ENCODE assay signal across 9 cellular contexts in genomic region chr2:233063269-233063975, GRCh38. TPM values are rescaled to one million over a fixed set of nuclear protein-coding genes. Genes with fewer than 3 reads are reported as not detected.
DNase-seq lines count a peak whose midpoint lies in the region; ATAC-seq and TF ChIP-seq lines count a peak whose summit lies in the region.
"Had no signal": no experiment of that assay in that cellular context is flagged by ENCODE, and none has a peak within 500 bp of the region (broad histone marks: within the 10 kb centered on the region; RNA-seq: fewer than 3 reads in every experiment).

No MANE protein-coding gene starts in this region.

- no peak for ATAC-seq in CD8-positive, alpha-beta T cell
- ATAC-seq in GM19025 (IDR thresholded peaks at IDR 0.05; ENCODE audit: low read depth, unreplicated experiment) (peak; percentile 36), HG03103 (IDR thresholded peaks at IDR 0.05; ENCODE audit: low read depth, unreplicated experiment) (peak; percentile 37)
- ATAC-seq in activated naive CD8-positive, alpha-beta T cell treated with anti-CD3 and anti-CD28 coated beads, Interleukin-2, amount 10 ng/mL, durations not matched to agents 7 days and 5 days (ENCODE audit: low read depth) = peak; percentile 6

- H3K27me3 ChIP-seq in CD8-positive, alpha-beta T cell (ENCODE audit: insufficient read depth, low read length) = no peaks in the 10 kb centered on the region
- H3K27me3 ChIP-seq in esophagus muscularis mucosa = no peaks in the 10 kb centered on the region

- no peak for TF ChIP-seq EP300 in esophagus muscularis mucosa (IDR thresholded peaks at IDR 0.05)

- H3K4me3 Mint-ChIP-seq in CD8-positive, alpha-beta T cell = peak overlapping the region; percentile 95
- peak overlapping the region; percentile 98 for H3K4me3 Mint-ChIP-seq in activated naive CD8-positive, alpha-beta T cell treated with anti-CD3 and anti-CD28 coated beads, Interleukin-2, amount 10 ng/mL, durations not matched to agents 7 days and 5 days
- no peak overlapping the region for H3K4me3 Mint-ChIP-seq in chondrocyte (ENCODE audit: unreplicated experiment)

- POLR2A ChIA-PET in CD8-positive, alpha-beta T cell (lab: Charles Lee) = interaction anchor here (5.6 kb wide), 1 partner anchor 16 kb away, joined by 89 read pairs; no protein-coding TSS in a partner anchor
- POLR2A ChIA-PET in activated naive CD8-positive, alpha-beta T cell treated with anti-CD3 and anti-CD28 coated beads, Interleukin-2, amount 10 ng/mL, durations not matched to agents 7 days and 5 days (lab: Charles Lee) = interaction anchor here (0.7 to 1.5 kb wide), 2 partner anchors 15 to 19 kb away, joined by 5 read pairs; no protein-coding TSS in a partner anchor

- intact Hi-C loops in CD8-positive, alpha-beta T cell (cut with DNase I, micrococcal nuclease) = loop anchor here (5.0 to 10.0 kb wide), 2 partner anchors 39 to 291 kb away; partner anchors contain the start of gene DGKD (in 1 of the 2)
- intact Hi-C loops in esophagus muscularis mucosa (cut with DNase I) = no loop called here

- no peak for TF ChIP-seq CTCF in CD8-positive, alpha-beta T cell (IDR thresholded peaks at IDR 0.05)
- no peak for TF ChIP-seq CTCF in chondrocyte (IDR thresholded peaks at IDR 0.05)
- TF ChIP-seq CTCF in esophagus muscularis mucosa (IDR thresholded peaks at IDR 0.05) = no peak

- H3K36me3 Mint-ChIP-seq in CD8-positive, alpha-beta T cell = peaks cover 64% of the 10 kb centered on the region
- H3K36me3 Mint-ChIP-seq in activated naive CD8-positive, alpha-beta T cell treated with anti-CD3 and anti-CD28 coated beads, Interleukin-2, amount 10 ng/mL, durations not matched to agents 7 days and 5 days = peaks cover 37% of the 10 kb centered on the region
- H3K36me3 Mint-ChIP-seq in chondrocyte (ENCODE audit: low read depth) = no peaks in the 10 kb centered on the region

- H3K27ac ChIP-seq in CD8-positive, alpha-beta T cell (ENCODE audit: low read depth, low read length) = peak overlapping the region; percentile 64
- peak overlapping the region in 1 of 4 donors; percentile 1 for H3K27ac ChIP-seq in esophagus muscularis mucosa (replicated peaks in 1 of 4)

- peak overlapping the region; percentile 94 for H3K27ac Mint-ChIP-seq in CD8-positive, alpha-beta T cell
- peak overlapping the region; percentile 99 for H3K27ac Mint-ChIP-seq in activated naive CD8-positive, alpha-beta T cell treated with anti-CD3 and anti-CD28 coated beads, Interleukin-2, amount 10 ng/mL, durations not matched to agents 7 days and 5 days
- H3K27ac Mint-ChIP-seq in chondrocyte (ENCODE audit: unreplicated experiment) = no peak overlapping the region

- peaks cover 67% of the 10 kb centered on the region for H3K4me1 Mint-ChIP-seq in CD8-positive, alpha-beta T cell (ENCODE audit: low read depth)
- peaks cover 34% of the 10 kb centered on the region for H3K4me1 Mint-ChIP-seq in activated naive CD8-positive, alpha-beta T cell treated with anti-CD3 and anti-CD28 coated beads, Interleukin-2, amount 10 ng/mL, durations not matched to agents 7 days and 5 days
- peaks cover 9% of the 10 kb centered on the region for H3K4me1 Mint-ChIP-seq in chondrocyte (ENCODE audit: low read depth)

- CTCF ChIA-PET in CD8-positive, alpha-beta T cell (lab: Charles Lee) = interaction anchor here (1.4 to 4.2 kb wide), 3 partner anchors 9 to 17 kb away, joined by 4 to 17 read pairs (median 6); no protein-coding TSS in a partner anchor

- no peak for TF ChIP-seq POLR2A in esophagus muscularis mucosa (IDR thresholded peaks at IDR 0.05; ENCODE audit: low read depth)

- peak overlapping the region; percentile 83 for H3K4me3 ChIP-seq in CD8-positive, alpha-beta T cell (ENCODE audit: low read depth, low read length)
- H3K4me3 ChIP-seq in esophagus muscularis mucosa = peak overlapping the region in 1 of 4 donors; percentile 57

- 72% methylated on average over 6 of the region's 13 CpGs for WGBS in esophagus muscularis mucosa

- H3K9me3 ChIP-seq in CD8-positive, alpha-beta T cell (ENCODE audit: low read length) = no peaks in the 10 kb centered on the region
- H3K9me3 ChIP-seq in esophagus muscularis mucosa = no peaks in the 10 kb centered on the region

- DNase-seq in CD8-positive, alpha-beta T cell = no peak
- no peak for DNase-seq in activated naive CD8-positive, alpha-beta T cell treated with anti-CD3 and anti-CD28 coated beads, Interleukin-2, amount 10 ng/mL, durations not matched to agents 7 days and 5 days
- peak; percentile 45 for DNase-seq in stimulated activated CD8-positive, alpha-beta memory T cell treated with anti-CD3 and anti-CD28 coated beads, Interleukin-4, amount 100 ng/mL, for 48 hours
- DNase-seq in chondrocyte (ENCODE audit: low spot score) (no peak), Kasumi-1 (lab: John Stamatoyannopoulos, UW) (no peak), esophagus muscularis mucosa (ENCODE audit: extremely low spot score) (no peak)

- no peaks in the 10 kb centered on the region for H3K27me3 Mint-ChIP-seq in CD8-positive, alpha-beta T cell (ENCODE audit: low read depth)
- H3K27me3 Mint-ChIP-seq in activated naive CD8-positive, alpha-beta T cell treated with anti-CD3 and anti-CD28 coated beads, Interleukin-2, amount 10 ng/mL, durations not matched to agents 7 days and 5 days = no peaks in the 10 kb centered on the region
- H3K27me3 Mint-ChIP-seq in chondrocyte (ENCODE audit: low read depth) = peaks cover under 1% of the 10 kb centered on the region

- H3K9me3 Mint-ChIP-seq in CD8-positive, alpha-beta T cell = no peaks in the 10 kb centered on the region
- no peaks in the 10 kb centered on the region for H3K9me3 Mint-ChIP-seq in activated naive CD8-positive, alpha-beta T cell treated with anti-CD3 and anti-CD28 coated beads, Interleukin-2, amount 10 ng/mL, durations not matched to agents 7 days and 5 days
- no peaks in the 10 kb centered on the region for H3K9me3 Mint-ChIP-seq in chondrocyte (ENCODE audit: low read depth)

- H3K4me1 ChIP-seq in CD8-positive, alpha-beta T cell (ENCODE audit: insufficient read depth, low read length) = peaks cover 58% of the 10 kb centered on the region
- peaks cover 27 to 50% (median 41%) of the 10 kb centered on the region in 4 donors for H3K4me1 ChIP-seq in esophagus muscularis mucosa

- peaks cover 6% of the 10 kb centered on the region for H3K36me3 ChIP-seq in CD8-positive, alpha-beta T cell (ENCODE audit: insufficient read depth, low read length)
- H3K36me3 ChIP-seq in esophagus muscularis mucosa = no peaks in the 10 kb centered on the region

RNA-seq across cellular contexts. Expression of gene INPP5D, which starts 3.3 kb away (rescaled TPM):
- total RNA-seq in CD8-positive, alpha-beta T cell = 100 to 1,000 TPM; 105 to 121 TPM
- 100 to 1,000 TPM; 129 to 135 TPM for total RNA-seq in activated naive CD8-positive, alpha-beta T cell treated with anti-CD3 and anti-CD28 coated beads, Interleukin-2, amount 10 ng/mL, durations not matched to agents 7 days and 5 days
- total RNA-seq in chondrocyte = 0.20 to 0.48 TPM (median 0.21 TPM) in 3 replicates
- total RNA-seq in esophagus muscularis mucosa = 10 to 100 TPM in 3 of 4 donors, 1 to 10 TPM in 1; 8.0 to 12.5 (median 11.9) TPM

RNA-seq across cellular contexts. Expression of gene NEU2, which starts 30.9 kb away (rescaled TPM):
- total RNA-seq in CD8-positive, alpha-beta T cell = not detected
- total RNA-seq in activated naive CD8-positive, alpha-beta T cell treated with anti-CD3 and anti-CD28 coated beads, Interleukin-2, amount 10 ng/mL, durations not matched to agents 7 days and 5 days = not detected
- not detected in 3 replicates for total RNA-seq in chondrocyte
- total RNA-seq in esophagus muscularis mucosa = not detected
- total RNA-seq: endothelial cell of umbilical vein had no signal

RNA-seq across cellular contexts. Expression of gene NGEF, which starts 50.4 kb away (rescaled TPM):
- total RNA-seq in CD8-positive, alpha-beta T cell = not detected
- not detected for total RNA-seq in activated naive CD8-positive, alpha-beta T cell treated with anti-CD3 and anti-CD28 coated beads, Interleukin-2, amount 10 ng/mL, durations not matched to agents 7 days and 5 days
- total RNA-seq in chondrocyte (0.10 to 0.46 TPM in 2 of 3 replicates, not detected in the other), esophagus muscularis mucosa (under 1 TPM in 3 of 4 donors, not detected in 1; 0.33 to 0.98 (median 0.52) TPM)

Comparison
In these comparisons a context has a peak if more than half of its experiments do, and no peak if none do; other contexts are left out.
1. RNA of gene INPP5D, which starts 3.3 kb away (total RNA-seq): 129 to 135 TPM in activated naive CD8-positive, alpha-beta T cell treated with anti-CD3 and anti-CD28 coated beads, Interleukin-2, amount 10 ng/mL, durations not matched to agents 7 days and 5 days and 105 to 121 TPM in CD8-positive, alpha-beta T cell; 8.0 to 12.5 TPM in esophagus muscularis mucosa and 0.20 to 0.48 TPM in chondrocyte; every median in the first group is over 4 times any median in the second.